ENCODE assay signal across 8 cellular contexts in the genomic region with DNA sequence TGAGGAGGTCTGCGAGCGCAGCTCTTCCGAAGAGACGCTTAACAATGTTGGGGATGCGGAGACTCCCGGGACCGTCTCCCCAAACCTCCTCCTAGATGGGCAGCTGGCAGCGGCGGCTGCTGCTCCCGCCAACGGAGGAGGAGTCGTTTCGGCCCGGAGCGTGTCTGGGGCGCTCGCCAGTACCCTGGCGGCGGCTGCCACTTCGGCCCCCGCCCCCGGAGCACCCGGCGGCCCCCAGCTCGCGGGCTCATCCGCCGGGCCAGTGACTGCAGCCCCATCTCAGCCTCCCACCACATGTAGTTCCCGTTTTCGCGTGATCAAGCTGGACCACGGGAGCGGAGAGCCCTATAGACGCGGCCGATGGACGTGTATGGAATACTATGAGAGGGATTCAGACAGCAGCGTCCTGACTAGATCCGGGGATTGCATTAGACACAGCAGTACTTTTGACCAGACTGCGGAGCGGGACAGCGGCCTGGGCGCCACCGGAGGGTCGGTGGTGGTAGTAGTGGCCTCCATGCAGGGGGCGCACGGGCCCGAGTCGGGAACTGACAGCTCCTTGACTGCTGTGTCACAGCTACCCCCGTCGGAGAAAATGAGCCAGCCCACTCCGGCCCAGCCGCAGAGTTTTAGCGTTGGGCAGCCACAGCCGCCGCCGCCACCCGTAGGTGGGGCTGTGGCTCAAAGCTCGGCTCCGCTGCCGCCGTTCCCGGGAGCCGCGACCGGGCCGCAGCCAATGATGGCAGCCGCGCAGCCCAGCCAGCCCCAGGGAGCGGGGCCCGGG. TPM values are rescaled to one million over a fixed set of nuclear protein-coding genes. Genes with fewer than 3 reads are reported as not detected.
DNase-seq lines count a peak whose midpoint lies in the region; ATAC-seq and TF ChIP-seq lines count a peak whose summit lies in the region.

No MANE protein-coding gene starts in this region.

- H3K36me3 ChIP-seq in lung (ENCODE audit: control insufficient read depth in 2 of 2, insufficient read depth in 2 of 2, low read length in 2 of 2) = peaks cover 0 to 3% of the 10 kb centered on the region in 2 donors

- peak; percentile 42 for TF ChIP-seq CTCF in lung (IDR thresholded peaks at IDR 0.05; ENCODE audit: control extremely low read depth, extremely low read depth)

- ATAC-seq in HG02885 (IDR thresholded peaks at IDR 0.05; ENCODE audit: poor library complexity, unreplicated experiment) (peak; percentile 35), lung (ENCODE audit: insufficient read depth, low FRiP score) (peak; percentile 43)

- peak overlapping the region; percentile 99 for H3K27ac ChIP-seq in lung (ENCODE audit: low read depth in 1 of 2, low read length in 1 of 2)

- peaks cover 0 to 4% of the 10 kb centered on the region in 2 donors for H3K4me1 ChIP-seq in lung (ENCODE audit: control insufficient read depth in 2 of 2, insufficient read depth in 2 of 2, low read length in 2 of 2)

- H3K27me3 ChIP-seq in lung (ENCODE audit: control insufficient read depth, insufficient read depth) = no peaks in the 10 kb centered on the region

- DNase-seq in SIG-M5 treated with dmso at 0.1 percent for 504 hours (lab: John Stamatoyannopoulos, UW; ENCODE audit: unreplicated experiment) (peak; percentile 80), SIG-M5 (lab: John Stamatoyannopoulos, UW) (no peak), NCI-H2171 (lab: John Stamatoyannopoulos, UW) (peak; percentile 38), ecto neural progenitor cell (ENCODE audit: low spot score) (peak; percentile 87), lung (ENCODE audit: low spot score) (peak; percentile 80)
- DNase-seq in activated CD4-positive, alpha-beta T cell treated with anti-CD3 and anti-CD28 coated beads, Interleukin-2, amount 50 U/mL, for 4 hours = peak; percentile 62 to 63
- DNase-seq in stimulated activated CD8-positive, alpha-beta memory T cell treated with anti-CD3 and anti-CD28 coated beads, Interleukin-15, amount 100 ng/mL, for 1 hour (ENCODE audit: low read depth) = peak; percentile 57

- WGBS in lung, 2 donors = 0 to 1% methylated on average over 70 to 71 of the region's 71 CpGs

- peak overlapping the region; percentile 93 for H3K4me3 ChIP-seq in lung

- no peaks in the 10 kb centered on the region for H3K9me3 ChIP-seq in lung (ENCODE audit: control insufficient read depth in 2 of 2, insufficient read depth in 1 of 2, low read length in 1 of 2)

RNA-seq across cellular contexts. Expression of gene TSC22D2, which starts 1.6 kb away (rescaled TPM):
- total RNA-seq in lung = 10 to 100 TPM; 25.7 to 57.7 TPM
- 10 to 100 TPM in 1 of 2 donors, 1 to 10 TPM in 1; 8.8 to 11.7 TPM for polyA plus RNA-seq in lung
